Comparison of ENCODE assay signal across 10 cellular contexts in the genomic region with DNA sequence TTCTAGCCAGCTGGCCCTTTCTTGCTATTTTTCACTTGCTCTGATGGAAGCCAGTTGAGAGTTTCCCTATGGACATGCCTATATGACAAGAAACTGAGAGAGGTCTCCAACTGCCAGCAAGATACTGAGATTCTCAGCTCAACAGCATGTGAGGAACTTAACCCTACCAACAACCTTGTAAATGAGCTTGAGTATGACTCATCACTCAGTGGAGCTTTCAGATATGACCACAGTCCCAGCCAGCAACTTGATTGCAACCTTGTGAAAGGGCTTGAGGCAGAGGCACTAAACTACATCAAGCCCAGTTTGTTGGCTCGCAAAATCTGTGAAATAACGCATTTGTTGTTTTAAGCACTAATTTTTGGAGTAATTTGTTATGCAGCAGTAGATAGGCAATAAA.
A peak's percentile ranks its signal among the peaks of the same experiment; 100 is the strongest.
DNase-seq lines count a peak whose midpoint lies in the region; ATAC-seq and TF ChIP-seq lines count a peak whose summit lies in the region.
"Had no signal": no experiment of that assay in that cellular context is flagged by ENCODE, and none has a peak within 500 bp of the region (broad histone marks: within the 10 kb centered on the region; RNA-seq: fewer than 3 reads in every experiment).

No MANE protein-coding gene starts in this region.

- H3K4me3 ChIP-seq in MG63: no peak overlapping the region
- no peak overlapping the region for H3K4me3 ChIP-seq in gastroesophageal sphincter
- no peak overlapping the region for H3K4me3 ChIP-seq in gastrocnemius medialis
- H3K4me3 ChIP-seq: heart left ventricle had no signal

- H3K4me1 ChIP-seq in foreskin keratinocyte (no peaks in the 10 kb centered on the region), gastroesophageal sphincter (no peaks in the 10 kb centered on the region), gastrocnemius medialis (no peaks in the 10 kb centered on the region)
- H3K4me1 ChIP-seq: heart left ventricle had no signal

- POLR2A ChIA-PET in GM10248 (lab: Yijun Ruan, JAX): no interaction called here

- TF ChIP-seq CTCF in GM10248 (IDR thresholded peaks at IDR 0.05; ENCODE audit: control extremely low read depth, extremely low read depth, low read depth, missing control alignments): no peak
- no peak for TF ChIP-seq CTCF in foreskin keratinocyte (conservative IDR thresholded peaks at IDR 0.05)
- no peak for TF ChIP-seq CTCF in gastroesophageal sphincter (IDR thresholded peaks at IDR 0.05)
- TF ChIP-seq CTCF in gastrocnemius medialis (IDR thresholded peaks at IDR 0.05 in 4 of 5, conservative IDR thresholded peaks at IDR 0.05 in 1 of 5): no peak

- in situ Hi-C loops in gastrocnemius medialis (cut with MboI; ENCODE audit: low sequenced_read_pairs in 4 of 4): no loop called here

- H3K9me3 ChIP-seq in MG63 (no peaks in the 10 kb centered on the region), gastroesophageal sphincter (no peaks in the 10 kb centered on the region), gastrocnemius medialis (no peaks in the 10 kb centered on the region)
- H3K9me3 ChIP-seq: heart left ventricle had no signal

- H3K36me3 ChIP-seq in MG63: no peaks in the 10 kb centered on the region
- H3K36me3 ChIP-seq in gastroesophageal sphincter: no peaks in the 10 kb centered on the region
- no peaks in the 10 kb centered on the region for H3K36me3 ChIP-seq in gastrocnemius medialis
- H3K36me3 ChIP-seq: heart left ventricle had no signal

- WGBS in gastroesophageal sphincter (ENCODE audit: low coverage in 1 of 2), 2 donors: 59 to 100% methylated on average over 2 of the region's 2 CpGs

- TF ChIP-seq POLR2A in gastroesophageal sphincter (IDR thresholded peaks at IDR 0.05): no peak
- TF ChIP-seq POLR2A in gastrocnemius medialis (IDR thresholded peaks at IDR 0.05): no peak
- TF ChIP-seq POLR2A in erythroblast (IDR thresholded peaks at IDR 0.05; ENCODE audit: low read length): no peak

- no peak for TF ChIP-seq EP300 in gastroesophageal sphincter (IDR thresholded peaks at IDR 0.05)

- CTCF ChIA-PET in GM10248 (lab: Yijun Ruan, JAX): interaction anchor here (0.8 to 1.8 kb wide), 2 partner anchors 9 to 25 kb away, joined by 3 to 4 read pairs; no protein-coding TSS in a partner anchor

- DNase-seq in GM10248 (ENCODE audit: extremely low spot score) (peak; percentile 29), MG63 (peak; percentile 8), foreskin keratinocyte (peak; percentile 2 to 26), gastrocnemius medialis (no peak), nucleus accumbens (lab: John Stamatoyannopoulos, UW) (no peak), erythroblast (lab: John Stamatoyannopoulos, UW) (no peak)
- DNase-seq: heart left ventricle, NCI-H1048 had no signal

- ATAC-seq in GM21825 (IDR thresholded peaks at IDR 0.05; ENCODE audit: unreplicated experiment) (peak; percentile 92), foreskin keratinocyte (peak; percentile 57), gastroesophageal sphincter (no peak), gastrocnemius medialis (no peak)

- H3K27me3 ChIP-seq in MG63: no peaks in the 10 kb centered on the region
- H3K27me3 ChIP-seq in foreskin keratinocyte: peaks cover 7% of the 10 kb centered on the region
- no peaks in the 10 kb centered on the region for H3K27me3 ChIP-seq in gastroesophageal sphincter
- no peaks in the 10 kb centered on the region for H3K27me3 ChIP-seq in gastrocnemius medialis
- H3K27me3 ChIP-seq: heart left ventricle had no signal

- intact Hi-C loops in gastrocnemius medialis (cut with DNase I; ENCODE audit: low total_unique reads): no loop called here

- H3K27ac ChIP-seq in foreskin keratinocyte (no peak overlapping the region), gastroesophageal sphincter (no peak overlapping the region), gastrocnemius medialis (no peak overlapping the region)
- H3K27ac ChIP-seq: heart left ventricle had no signal

Comparison
In these comparisons a context has a peak if more than half of its experiments do, and no peak if none do; other contexts are left out.
1. DNase-seq: peak in GM10248 (single experiment), MG63 (single experiment) and foreskin keratinocyte (2 of 2); none in gastrocnemius medialis (0 of 2), nucleus accumbens (0 of 56) and erythroblast (0 of 2).
2. ATAC-seq: peak in GM21825 (single experiment) and foreskin keratinocyte (single experiment); none in gastroesophageal sphincter (single experiment) and gastrocnemius medialis (0 of 2).